24 cellular contexts compared by ENCODE assay signal in genomic region chr13:93480553-93481106, GRCh38.
"Had no signal": no experiment of that assay in that cellular context is flagged by ENCODE, and none has a peak within 500 bp of the region (broad histone marks: within the 10 kb centered on the region; RNA-seq: fewer than 3 reads in every experiment).

No MANE protein-coding gene starts in this region.

- H3K36me3 ChIP-seq: ascending aorta, brain microvascular endothelial cell had no signal

- H3K9me3 ChIP-seq: ascending aorta had no signal

- ATAC-seq: activated CD8-positive, alpha-beta memory T cell treated with anti-CD3 and anti-CD28 coated beads, Interleukin-2, amount 10 ng/mL, durations not matched to agents 7 days and 5 days; T-helper 17 cell had no signal

- DNase-seq: activated B cell treated with CpG ODN at 0.5 μM for 24 hours; activated CD4-positive, alpha-beta T cell treated with anti-CD3 and anti-CD28 coated beads for 1 hour; activated CD4-positive, alpha-beta T cell treated with anti-CD3 and anti-CD28 coated beads, Interleukin-2, amount 10 ng/mL, durations not matched to agents 24 days and 14 days; activated CD4-positive, alpha-beta T cell treated with anti-CD3 and anti-CD28 coated beads, Interleukin-2, amount 50 U/mL, for 48 hours; activated CD8-positive, alpha-beta memory T cell treated with anti-CD3 and anti-CD28 coated beads, Interleukin-2, amount 10 ng/mL, durations not matched to agents 7 days and 5 days; activated effector memory CD4-positive, alpha-beta T cell treated with Interleukin-2 at 50 U/mL for 16 hours; activated naive CD4-positive, alpha-beta T cell; activated T-cell treated with anti-CD3 and anti-CD28 coated beads, Interleukin-2, amount 50 U/mL, for 24 hours; amniotic stem cell; brain microvascular endothelial cell; caudate nucleus; KBM-7; MM.1S; NCI-H1105 treated with DMSO at 0.1 percent for 48 hours; NCI-H1436 treated with DMSO at 0.1 percent for 48 hours; NCI-H187; NCI-H2081; NCI-H510A treated with DMSO at 0.1 percent for 48 hours; NCI-H69; PC-9; SIG-M5; T-helper 17 cell; T-helper 9 cell had no signal

- H3K27ac ChIP-seq: ascending aorta, brain microvascular endothelial cell, PC-9 had no signal

- H3K4me3 ChIP-seq: ascending aorta, PC-9 had no signal
